In genomic region chr16:53042235-53042645, GRCh38 we compare ENCODE assay signal across 18 cellular contexts. TPM values are rescaled to one million over a fixed set of nuclear protein-coding genes. Genes with fewer than 3 reads are reported as not detected.
DNase-seq lines count a peak whose midpoint lies in the region; ATAC-seq, FAIRE-seq and TF ChIP-seq lines count a peak whose summit lies in the region.
"Had no signal": no experiment of that assay in that cellular context is flagged by ENCODE, and none has a peak within 500 bp of the region (broad histone marks: within the 10 kb centered on the region; RNA-seq: fewer than 3 reads in every experiment).

No MANE protein-coding gene starts in this region.

- TF ChIP-seq CTCF in RWPE2 (IDR thresholded peaks at IDR 0.05; ENCODE audit: poor library complexity, severe bottlenecking) (no peak), thyroid gland (IDR thresholded peaks at IDR 0.05) (no peak), colonic mucosa (IDR thresholded peaks at IDR 0.05) (no peak)

- peaks cover 13% of the 10 kb centered on the region for H3K79me1 ChIP-seq in mesenchymal stem cell (replicated peaks; ENCODE audit: low read length, poor library complexity, severe bottlenecking)

- H3K23ac ChIP-seq in mesenchymal stem cell (ENCODE audit: low read length in 2 of 2), result no peak overlapping the region

- WGBS in esophagus, 2 donors, result 27 to 52% methylated on average over 4 of the region's 4 CpGs
- whole genome bisulfite sequencing in mesenchymal stem cell, result 52% methylated on average over 4 of the region's 4 CpGs
- WGBS in thyroid gland, 2 donors, result 58 to 69% methylated on average over 4 of the region's 4 CpGs

- H3K4me1 ChIP-seq in RWPE2 (ENCODE audit: insufficient read depth, poor library complexity, severe bottlenecking) (peaks cover 29% of the 10 kb centered on the region), esophagus (ENCODE audit: control insufficient read depth in 2 of 2, insufficient read depth in 2 of 2, low read length in 1 of 2) (peaks cover 0 to 7% of the 10 kb centered on the region in 2 donors), mesenchymal stem cell (ENCODE audit: control insufficient read depth, insufficient read depth, low read depth, low read length) (peaks cover 15% of the 10 kb centered on the region), thyroid gland (peaks cover 0 to 20% of the 10 kb centered on the region in 2 donors), colonic mucosa (peaks cover 13% of the 10 kb centered on the region)

- H4K8ac ChIP-seq in mesenchymal stem cell (ENCODE audit: low read length), result peak overlapping the region; percentile 60

- H2BK5ac ChIP-seq in mesenchymal stem cell (ENCODE audit: low read depth, low read length, poor library complexity, severe bottlenecking), result peak overlapping the region; percentile 95

- TF ChIP-seq POLR2A in thyroid gland (IDR thresholded peaks at IDR 0.05) (no peak), GM12892 (IDR thresholded peaks at IDR 0.05; ENCODE audit: low read depth, low read length) (no peak)

- peak overlapping the region in 1 of 2 experiments; percentile 59 for H3K18ac ChIP-seq in mesenchymal stem cell (ENCODE audit: low read depth in 1 of 2, low read length in 2 of 2)

- H3K27ac ChIP-seq in RWPE2 (ENCODE audit: poor library complexity, severe bottlenecking) (peak overlapping the region; percentile 46), esophagus (ENCODE audit: low read depth in 2 of 2, low read length in 1 of 2) (peak overlapping the region; percentile 93 to 94), mesenchymal stem cell (ENCODE audit: low read length, poor library complexity, severe bottlenecking) (peak overlapping the region; percentile 100), thyroid gland (peak overlapping the region in 2 of 3 donors; percentile 17 to 43), colonic mucosa (no peak overlapping the region)
- H3K27ac ChIP-seq: KMS-11, left lung had no signal

- H2AK5ac ChIP-seq in mesenchymal stem cell (ENCODE audit: low read length, severe bottlenecking), result peak overlapping the region; percentile 87

- H3K9me3 ChIP-seq in RWPE2 (ENCODE audit: severe bottlenecking) (no peaks in the 10 kb centered on the region), esophagus (ENCODE audit: control insufficient read depth in 2 of 2, insufficient read depth in 1 of 2, low read depth in 1 of 2, low read length in 1 of 2) (no peaks in the 10 kb centered on the region), mesenchymal stem cell (ENCODE audit: control insufficient read depth, low read length) (no peaks in the 10 kb centered on the region), thyroid gland (no peaks in the 10 kb centered on the region), colonic mucosa (no peaks in the 10 kb centered on the region)
- H3K9me3 ChIP-seq: left lung had no signal

- DNase-seq in RWPE2 (ENCODE audit: low spot score) (no peak), mesenchymal stem cell (no peak), thyroid gland (no peak), colonic mucosa (no peak), cerebellum (ENCODE audit: low spot score) (no peak), epidermal melanocyte (ENCODE audit: insufficient read length, low spot score) (no peak), GM12892 (ENCODE audit: insufficient read length) (no peak)
- DNase-seq: activated naive CD4-positive, alpha-beta T cell treated with anti-CD3 and anti-CD28 coated beads, Interleukin-2, amount 50 U/mL, for 16 hours; cerebellar nuclear complex; left lung; NCI-H187; nucleus accumbens; RPMI8226; stimulated activated CD4-positive, alpha-beta T cell treated with anti-CD3 and anti-CD28 coated beads, Interleukin-2, amount 100 ng/mL, for 48 hours; stimulated activated naive CD4-positive, alpha-beta T cell treated with Interleukin-2 at 50 U/mL for 16 hours had no signal

- H2BK120ac ChIP-seq in mesenchymal stem cell (ENCODE audit: low read depth, low read length), result no peak overlapping the region

- H3K4ac ChIP-seq in mesenchymal stem cell (ENCODE audit: low read depth in 1 of 2, low read length in 2 of 2), result no peak overlapping the region

- H2BK12ac ChIP-seq in mesenchymal stem cell (ENCODE audit: low read length in 2 of 2), result peak overlapping the region; percentile 38 to 49

- intact Hi-C loops in thyroid gland (cut with DNase I), result loop anchor here (10.0 kb wide), 1 partner anchor 253 kb away; no protein-coding TSS in a partner anchor
- intact Hi-C loops in colonic mucosa (cut with DNase I), result no loop called here

- no peak overlapping the region for H4K91ac ChIP-seq in mesenchymal stem cell (ENCODE audit: low read length)

- H2BK15ac ChIP-seq in mesenchymal stem cell (ENCODE audit: low read depth, poor library complexity, severe bottlenecking), result no peak overlapping the region

- ATAC-seq in RWPE2 (ENCODE audit: low read depth), result no peak

- H3K4me2 ChIP-seq in mesenchymal stem cell (ENCODE audit: low read length, poor library complexity, severe bottlenecking), result peak overlapping the region; percentile 51
- H3K4me2 ChIP-seq: KMS-11 had no signal

- H2AFZ ChIP-seq in mesenchymal stem cell (ENCODE audit: low read depth, low read length), result no peak overlapping the region

- H3K36me3 ChIP-seq in RWPE2 (ENCODE audit: low read depth), result no peaks in the 10 kb centered on the region
- no peaks in the 10 kb centered on the region for H3K36me3 ChIP-seq in esophagus (ENCODE audit: control insufficient read depth in 2 of 2, insufficient read depth in 2 of 2, low read length in 1 of 2)
- H3K36me3 ChIP-seq in mesenchymal stem cell (ENCODE audit: control insufficient read depth in 1 of 2, insufficient read depth in 2 of 2, low read depth in 1 of 2, low read length in 2 of 2), result peaks cover 0 to 18% of the 10 kb centered on the region in 2 experiments
- H3K36me3 ChIP-seq in thyroid gland, result no peaks in the 10 kb centered on the region
- no peaks in the 10 kb centered on the region for H3K36me3 ChIP-seq in colonic mucosa
- H3K36me3 ChIP-seq: left lung had no signal

- no peaks in the 10 kb centered on the region for H3K27me3 ChIP-seq in RWPE2 (ENCODE audit: insufficient read depth, poor library complexity, severe bottlenecking)
- no peaks in the 10 kb centered on the region for H3K27me3 ChIP-seq in esophagus (ENCODE audit: control insufficient read depth in 1 of 2, insufficient read depth in 2 of 2, low read length in 2 of 2)
- no peaks in the 10 kb centered on the region for H3K27me3 ChIP-seq in mesenchymal stem cell (ENCODE audit: control insufficient read depth in 1 of 2, insufficient read depth in 1 of 2, low read length in 2 of 2)
- H3K27me3 ChIP-seq in thyroid gland, result no peaks in the 10 kb centered on the region
- no peaks in the 10 kb centered on the region for H3K27me3 ChIP-seq in colonic mucosa
- H3K27me3 ChIP-seq: left lung had no signal

- H3K14ac ChIP-seq in mesenchymal stem cell (ENCODE audit: low read length in 2 of 2), result no peak overlapping the region

- H3K9ac ChIP-seq in mesenchymal stem cell (ENCODE audit: low read length), result peak overlapping the region; percentile 90
- peak overlapping the region in 1 of 2 donors; percentile 73 for H3K9ac ChIP-seq in colonic mucosa (ENCODE audit: low read depth in 2 of 2, low read length in 2 of 2)
- H3K9ac ChIP-seq: KMS-11 had no signal

- no peak overlapping the region for H3K4me3 ChIP-seq in RWPE2 (ENCODE audit: severe bottlenecking)
- H3K4me3 ChIP-seq in esophagus (ENCODE audit: low read depth in 1 of 2, low read length in 2 of 2), result peak overlapping the region; percentile 21 to 40
- H3K4me3 ChIP-seq in mesenchymal stem cell (ENCODE audit: insufficient read depth in 1 of 2, low read depth in 1 of 2, low read length in 2 of 2), result peak overlapping the region in 1 of 2 experiments; percentile 79
- no peak overlapping the region for H3K4me3 ChIP-seq in thyroid gland (replicated peaks in 1 of 3)
- H3K4me3 ChIP-seq in colonic mucosa, result no peak overlapping the region
- H3K4me3 ChIP-seq: left lung had no signal

- no peak for FAIRE-seq in GM12892 (lab: Jason Lieb, UNC)

RNA-seq across cellular contexts. Expression of gene CHD9NB, which starts 10.5 kb away (rescaled TPM):
- 1 to 10 TPM; 3.4 to 9.4 TPM for polyA plus RNA-seq in esophagus
- 1.2 TPM for polyA plus RNA-seq in mesenchymal stem cell (2013, experiment 1 of 2)
- polyA plus RNA-seq in mesenchymal stem cell (2013, experiment 2 of 2), result 1.00 TPM
- total RNA-seq in thyroid gland, result 1 to 10 TPM in 1 of 4 donors, under 1 TPM in 1, not detected in 2; 0.63 to 1.3 TPM
- total RNA-seq in colonic mucosa, result 1 to 10 TPM; 2.5 to 5.6 TPM
- total RNA-seq in cerebellum, result 0.73 TPM
- polyA plus RNA-seq in GM12892 (2012; ENCODE audit: missing spikeins), result 0.85 TPM
- polyA plus RNA-seq: CD14-positive monocyte had no signal

RNA-seq across cellular contexts. Expression of gene CHD9, which starts 12.6 kb away (rescaled TPM):
- polyA plus RNA-seq in esophagus, result 10 to 100 TPM in 1 of 2 donors, 1 to 10 TPM in 1; 9.2 to 11.1 TPM
- 20.1 TPM for polyA plus RNA-seq in mesenchymal stem cell (2013, experiment 1 of 2)
- polyA plus RNA-seq in mesenchymal stem cell (2013, experiment 2 of 2), result 23.7 TPM
- total RNA-seq in thyroid gland (100 to 1,000 TPM in 3 of 4 donors, 10 to 100 TPM in 1; 97.2 to 141 (median 108) TPM), colonic mucosa (10 to 100 TPM; 39.2 to 66.1 TPM), cerebellum (185 TPM)
- 40.0 TPM for polyA plus RNA-seq in GM12892 (2012; ENCODE audit: missing spikeins)

Comparison
In these comparisons a context has a peak if more than half of its experiments do, and no peak if none do; other contexts are left out.
1. H3K4me3 ChIP-seq: peak in esophagus (2 of 2); none in RWPE2 (single experiment), thyroid gland (0 of 3) and colonic mucosa (single experiment).